10 cellular contexts compared by ENCODE assay signal in genomic region chr4:10180927-10181744, GRCh38.
DNase-seq lines count a peak whose midpoint lies in the region; ATAC-seq, FAIRE-seq and TF ChIP-seq lines count a peak whose summit lies in the region.
"Had no signal": no experiment of that assay in that cellular context is flagged by ENCODE, and none has a peak within 500 bp of the region (broad histone marks: within the 10 kb centered on the region; RNA-seq: fewer than 3 reads in every experiment).

No MANE protein-coding gene starts in this region.

- H3K4me3 ChIP-seq in lower lobe of right lung = no peak overlapping the region

- H3K27me3 ChIP-seq in CD4-positive, alpha-beta T cell (ENCODE audit: control insufficient read depth, insufficient read depth, low read length) = no peaks in the 10 kb centered on the region
- H3K27me3 ChIP-seq in lower lobe of right lung (ENCODE audit: low read depth) = no peaks in the 10 kb centered on the region

- no peaks in the 10 kb centered on the region for H3K36me3 ChIP-seq in lower lobe of right lung

- H3K9me3 ChIP-seq in CD4-positive, alpha-beta T cell (ENCODE audit: control insufficient read depth, low read length) = no peaks in the 10 kb centered on the region
- H3K9me3 ChIP-seq in lower lobe of right lung = no peaks in the 10 kb centered on the region

- H3K9me3 Mint-ChIP-seq in CD4-positive, alpha-beta T cell = no peaks in the 10 kb centered on the region
- peaks cover 29% of the 10 kb centered on the region for H3K9me3 Mint-ChIP-seq in T-helper 2 cell treated with Interferon-gamma antibody and Interleukin-4, amounts not matched to agents 5 μg/mL and 100 μg/mL, for 36 hours

- CTCF ChIA-PET in CD4-positive, alpha-beta T cell (lab: Charles Lee) = interaction anchor here (1.0 kb wide), 1 partner anchor 23 kb away, joined by 4 read pairs; no protein-coding TSS in a partner anchor

- H3K4me3 Mint-ChIP-seq in CD4-positive, alpha-beta T cell = no peak overlapping the region
- H3K4me3 Mint-ChIP-seq in T-helper 2 cell treated with Interferon-gamma antibody and Interleukin-4, amounts not matched to agents 5 μg/mL and 100 μg/mL, for 36 hours = peak overlapping the region; percentile 65

- POLR2A ChIA-PET in CD4-positive, alpha-beta T cell (lab: Charles Lee) = no interaction called here

- peaks cover 8% of the 10 kb centered on the region for H3K4me1 ChIP-seq in lower lobe of right lung

- peak; percentile 62 for ATAC-seq in CD4-positive, alpha-beta T cell (ENCODE audit: poor library complexity)
- peak; percentile 91 for ATAC-seq in HG03175 (IDR thresholded peaks at IDR 0.05; ENCODE audit: unreplicated experiment)
- ATAC-seq in lower lobe of right lung = peak; percentile 33 to 78
- ATAC-seq: HCT116 had no signal

- no peaks in the 10 kb centered on the region for H3K36me3 Mint-ChIP-seq in CD4-positive, alpha-beta T cell (ENCODE audit: low read depth)
- H3K36me3 Mint-ChIP-seq in T-helper 2 cell treated with Interferon-gamma antibody and Interleukin-4, amounts not matched to agents 5 μg/mL and 100 μg/mL, for 36 hours (ENCODE audit: low read depth) = peaks cover 16% of the 10 kb centered on the region

- TF ChIP-seq CTCF in CD4-positive, alpha-beta T cell (IDR thresholded peaks at IDR 0.05) = no peak
- TF ChIP-seq CTCF in lower lobe of right lung (IDR thresholded peaks at IDR 0.05) = no peak

- H3K4me1 Mint-ChIP-seq in CD4-positive, alpha-beta T cell (ENCODE audit: low read depth) = peaks cover 26% of the 10 kb centered on the region
- peaks cover 42% of the 10 kb centered on the region for H3K4me1 Mint-ChIP-seq in T-helper 2 cell treated with Interferon-gamma antibody and Interleukin-4, amounts not matched to agents 5 μg/mL and 100 μg/mL, for 36 hours (ENCODE audit: low read depth)

- no peak overlapping the region for H3K27ac Mint-ChIP-seq in CD4-positive, alpha-beta T cell
- H3K27ac Mint-ChIP-seq in T-helper 2 cell treated with Interferon-gamma antibody and Interleukin-4, amounts not matched to agents 5 μg/mL and 100 μg/mL, for 36 hours = peak overlapping the region; percentile 90

- H3K27me3 Mint-ChIP-seq in CD4-positive, alpha-beta T cell = no peaks in the 10 kb centered on the region
- H3K27me3 Mint-ChIP-seq in T-helper 2 cell treated with Interferon-gamma antibody and Interleukin-4, amounts not matched to agents 5 μg/mL and 100 μg/mL, for 36 hours (ENCODE audit: low read depth) = no peaks in the 10 kb centered on the region

- FAIRE-seq in GM19239 (lab: Jason Lieb, UNC) = peak; percentile 47
- FAIRE-seq: endometrium had no signal

- intact Hi-C loops in CD4-positive, alpha-beta T cell (cut with DNase I, micrococcal nuclease) = no loop called here
- intact Hi-C loops in lower lobe of right lung (cut with DNase I) = no loop called here

- DNase-seq in CD4-positive, alpha-beta T cell = no peak
- DNase-seq in GM19239 (ENCODE audit: insufficient read length, low spot score) (peak; percentile 40), lower lobe of right lung (no peak), NCI-H2107 treated with DMSO at 0.1 percent for 48 hours (lab: John Stamatoyannopoulos, UW; ENCODE audit: unreplicated experiment) (no peak), activated gamma-delta T cell (lab: John Stamatoyannopoulos, UW) (no peak)
- peak; percentile 45 for DNase-seq in T-helper 2 cell treated with Interferon-gamma antibody and Interleukin-4, amounts not matched to agents 5 μg/mL and 100 μg/mL, for 36 hours (ENCODE audit: low spot score)
- no peak for DNase-seq in central memory CD4-positive, alpha-beta T cell

- H3K27ac ChIP-seq in CD4-positive, alpha-beta T cell (ENCODE audit: low read depth, low read length) = no peak overlapping the region
- peak overlapping the region; percentile 56 for H3K27ac ChIP-seq in lower lobe of right lung

Comparison
In these comparisons a context has a peak if more than half of its experiments do, and no peak if none do; other contexts are left out.
1. DNase-seq: peak in GM19239 (single experiment) and T-helper 2 cell treated with Interferon-gamma antibody and Interleukin-4, amounts not matched to agents 5 μg/mL and 100 μg/mL, for 36 hours (single experiment); none in CD4-positive, alpha-beta T cell (0 of 10), lower lobe of right lung (single experiment), NCI-H2107 treated with DMSO at 0.1 percent for 48 hours (single experiment), activated gamma-delta T cell (single experiment) and central memory CD4-positive, alpha-beta T cell (single experiment).
2. Peak in every context shown above with its lines, with median percentiles within 50 percentile points of each other: ATAC-seq.